Comparison of ENCODE assay signal across 32 cellular contexts in genomic region chr13:35741657-35742056, GRCh38.
"Had no signal": no experiment of that assay in that cellular context is flagged by ENCODE, and none has a peak within 500 bp of the region (broad histone marks: within the 10 kb centered on the region; RNA-seq: fewer than 3 reads in every experiment).

No MANE protein-coding gene starts in this region.

- H3K4me3 Mint-ChIP-seq: activated B cell treated with CpG ODN at 0.5 μM for 24 hours; activated CD8-positive, alpha-beta T cell treated with anti-CD3 and anti-CD28 coated beads for 36 hours; activated naive CD8-positive, alpha-beta T cell; activated T-cell treated with anti-CD3 and anti-CD28 coated beads, Interleukin-2, amount 50 U/mL, for 4 hours; activated T-helper 17 cell treated with anti-CD3 and anti-CD28 coated beads, Interleukin-2, amount 50 U/mL, for 72 hours; central memory CD8-positive, alpha-beta T cell; dendritic cell treated with granulocyte-macrophage colony-stimulating factor and Interleukin-4, amounts not matched to agents 40 ng/mL and 50 ng/mL, for 4 days; T-helper 2 cell treated with Interferon-gamma antibody and Interleukin-4, amounts not matched to agents 5 μg/mL and 100 μg/mL, for 36 hours had no signal

- H3K27ac Mint-ChIP-seq: activated B cell treated with CpG ODN at 0.5 μM for 24 hours; activated CD8-positive, alpha-beta T cell treated with anti-CD3 and anti-CD28 coated beads for 36 hours; activated naive CD8-positive, alpha-beta T cell; activated T-helper 17 cell treated with anti-CD3 and anti-CD28 coated beads, Interleukin-2, amount 50 U/mL, for 72 hours; dendritic cell treated with granulocyte-macrophage colony-stimulating factor and Interleukin-4, amounts not matched to agents 40 ng/mL and 50 ng/mL, for 4 days; T-helper 2 cell treated with Interferon-gamma antibody and Interleukin-4, amounts not matched to agents 5 μg/mL and 100 μg/mL, for 36 hours had no signal

- DNase-seq: activated B cell treated with CpG ODN at 0.5 μM for 24 hours; activated CD4-positive, alpha-beta T cell treated with anti-CD3 and anti-CD28 coated beads for 48 hours; activated CD4-positive, alpha-beta T cell treated with anti-CD3 and anti-CD28 coated beads, Interleukin-2, amount 50 U/mL, for 1 hour; activated CD4-positive, alpha-beta T cell treated with anti-CD3 and anti-CD28 coated beads, Interleukin-2, amount 50 U/mL, for 48 hours; activated CD8-positive, alpha-beta memory T cell treated with anti-CD3 and anti-CD28 coated beads for 24 hours; activated CD8-positive, alpha-beta T cell treated with anti-CD3 and anti-CD28 coated beads for 36 hours; activated effector memory CD4-positive, alpha-beta T cell treated with Interleukin-2 at 50 U/mL for 16 hours; activated gamma-delta T cell treated with Interleukin-2 at 50 U/mL for 16 hours; activated naive CD4-positive, alpha-beta T cell treated with anti-CD3 and anti-CD28 coated beads, Interleukin-2, amount 50 U/mL, for 16 hours; activated naive CD4-positive, alpha-beta T cell treated with Interleukin-2 at 50 U/mL for 16 hours; activated T-cell treated with anti-CD3 and anti-CD28 coated beads, Interleukin-2, amount 50 U/mL, for 4 hours; amniotic stem cell; anterior cingulate cortex; brain microvascular endothelial cell; dorsolateral prefrontal cortex; effector memory CD4-positive, alpha-beta T cell; erythroblast; esophagus squamous epithelium; foreskin melanocyte; heart right ventricle; T1000; WERI-Rb-1 had no signal

- H3K27me3 ChIP-seq: brain microvascular endothelial cell, esophagus squamous epithelium, gastroesophageal sphincter, heart right ventricle, hepatocyte had no signal

- H3K27ac ChIP-seq: brain microvascular endothelial cell, coronary artery, dorsolateral prefrontal cortex, esophagus squamous epithelium, gastroesophageal sphincter, heart right ventricle, hepatocyte, WERI-Rb-1 had no signal

- H3K79me2 ChIP-seq: hepatocyte had no signal

- H3K27me3 Mint-ChIP-seq: activated B cell treated with CpG ODN at 0.5 μM for 24 hours; activated CD8-positive, alpha-beta T cell treated with anti-CD3 and anti-CD28 coated beads for 36 hours; central memory CD8-positive, alpha-beta T cell; dendritic cell treated with granulocyte-macrophage colony-stimulating factor and Interleukin-4, amounts not matched to agents 40 ng/mL and 50 ng/mL, for 4 days had no signal

- H3K4me1 Mint-ChIP-seq: activated B cell treated with CpG ODN at 0.5 μM for 24 hours; activated T-helper 17 cell treated with anti-CD3 and anti-CD28 coated beads, Interleukin-2, amount 50 U/mL, for 72 hours; central memory CD8-positive, alpha-beta T cell had no signal

- FAIRE-seq: astrocyte, bronchial epithelial cell had no signal

- H2AFZ ChIP-seq: hepatocyte had no signal

- H3K4me2 ChIP-seq: hepatocyte had no signal

- H3K4me3 ChIP-seq: coronary artery, dorsolateral prefrontal cortex, esophagus squamous epithelium, gastroesophageal sphincter, heart right ventricle, hepatocyte had no signal

- H3K4me1 ChIP-seq: esophagus squamous epithelium, gastroesophageal sphincter had no signal

- H3K9me3 ChIP-seq: esophagus squamous epithelium, gastroesophageal sphincter had no signal

- H3K36me3 ChIP-seq: brain microvascular endothelial cell, esophagus squamous epithelium, gastroesophageal sphincter, heart right ventricle, WERI-Rb-1 had no signal

- H3K9me3 Mint-ChIP-seq: activated B cell treated with CpG ODN at 0.5 μM for 24 hours had no signal
